ENCODE assay signal across 8 cellular contexts in genomic region chr13:48579167-48579918, GRCh38. TPM values are rescaled to one million over a fixed set of nuclear protein-coding genes. Genes with fewer than 3 reads are reported as not detected.
DNase-seq lines count a peak whose midpoint lies in the region; ATAC-seq and TF ChIP-seq lines count a peak whose summit lies in the region.

No MANE protein-coding gene starts in this region.

- CTCF ChIA-PET in OCI-LY7 (lab: Charles Lee; ENCODE audit: unreplicated experiment) = interaction anchor here (0.7 to 1.3 kb wide), 7 partner anchors 10 to 541 kb away, joined by 3 to 6 read pairs (median 4); partner anchors contain the start of gene NUDT15

- no peaks in the 10 kb centered on the region for H3K79me2 ChIP-seq in OCI-LY7 (ENCODE audit: insufficient read depth, low read depth, low read length)

- peaks cover 44% of the 10 kb centered on the region for H3K4me1 ChIP-seq in OCI-LY7 (ENCODE audit: insufficient read depth, low read length, poor library complexity, severe bottlenecking)
- H3K4me1 ChIP-seq in lung (ENCODE audit: control insufficient read depth in 2 of 2, insufficient read depth in 2 of 2, low read length in 2 of 2) = peaks cover 0 to 3% of the 10 kb centered on the region in 2 donors

- TF ChIP-seq CTCF in OCI-LY7 (conservative IDR thresholded peaks at IDR 0.05; ENCODE audit: low read length) (no peak), lung (IDR thresholded peaks at IDR 0.05; ENCODE audit: control extremely low read depth, extremely low read depth) (no peak), lower leg skin (IDR thresholded peaks at IDR 0.05) (no peak)

- BruUV-seq in OCI-LY7 (replicated peaks; lab: Mats Ljungman, UMichigan) = no TSS peak

- DNase-seq in OCI-LY7 (ENCODE audit: low spot score) (peak; percentile 88), lung (ENCODE audit: low spot score) (no peak), glomerular visceral epithelial cell (ENCODE audit: extremely low spot score) (no peak), NCI-H1436 (lab: John Stamatoyannopoulos, UW) (no peak), erythroblast (lab: John Stamatoyannopoulos, UW) (no peak), lower leg skin (ENCODE audit: low spot score in 2 of 2) (no peak)

- TF ChIP-seq POLR2A in erythroblast (IDR thresholded peaks at IDR 0.05; ENCODE audit: low read length) (no peak), lower leg skin (IDR thresholded peaks at IDR 0.05) (no peak)

- WGBS in lung, 2 donors = 47 to 60% methylated on average over 7 of the region's 7 CpGs
- 45 to 54% methylated on average over 7 of the region's 7 CpGs for WGBS in lower leg skin, 2 donors

- peak overlapping the region; percentile 65 for H3K27ac ChIP-seq in OCI-LY7 (ENCODE audit: low read depth, low read length, poor library complexity, severe bottlenecking)
- peak overlapping the region in 1 of 2 donors; percentile 46 for H3K27ac ChIP-seq in lung (ENCODE audit: low read depth in 1 of 2, low read length in 1 of 2)

- H3K4me3 ChIP-seq in OCI-LY7 (ENCODE audit: low read depth, low read length, poor library complexity, severe bottlenecking) = peak overlapping the region; percentile 41
- no peak overlapping the region for H3K4me3 ChIP-seq in lung
- no peak overlapping the region for H3K4me3 ChIP-seq in lower leg skin (ENCODE audit: low read depth, poor library complexity, severe bottlenecking)

- no peaks in the 10 kb centered on the region for H3K36me3 ChIP-seq in OCI-LY7 (ENCODE audit: insufficient read depth, low read length)
- no peaks in the 10 kb centered on the region for H3K36me3 ChIP-seq in lung (ENCODE audit: control insufficient read depth in 2 of 2, insufficient read depth in 2 of 2, low read length in 2 of 2)

- H4K20me1 ChIP-seq in OCI-LY7 (ENCODE audit: insufficient read depth, low read length) = no peaks in the 10 kb centered on the region

- no peaks in the 10 kb centered on the region for H3K27me3 ChIP-seq in lung (ENCODE audit: control insufficient read depth, insufficient read depth)

- intact Hi-C loops in OCI-LY7 (cut with micrococcal nuclease; ENCODE audit: unreplicated experiment) (loop anchor here (1.0 to 10.0 kb wide), 5 partner anchors 17 to 1045 kb away; partner anchors contain the start of genes ARL11 and RCBTB2), lower leg skin (cut with DNase I; ENCODE audit: low total_unique reads) (no loop called here)

- POLR2A ChIA-PET in OCI-LY7 (lab: Charles Lee) = interaction anchor here (0.6 to 2.4 kb wide), 12 partner anchors 9 to 450 kb away, joined by 3 to 19 read pairs (median 5); partner anchors contain the start of gene RCBTB2

- H3K4me2 ChIP-seq in OCI-LY7 (ENCODE audit: low read length) = peak overlapping the region; percentile 71

- peak; percentile 71 for ATAC-seq in GM19025 (IDR thresholded peaks at IDR 0.05; ENCODE audit: low read depth, unreplicated experiment)
- ATAC-seq in HG02943 (IDR thresholded peaks at IDR 0.05; ENCODE audit: low read depth, unreplicated experiment) = peak; percentile 78
- peak; percentile 46 for ATAC-seq in lung (ENCODE audit: insufficient read depth, low FRiP score)

- no peaks in the 10 kb centered on the region for H3K9me2 ChIP-seq in OCI-LY7 (ENCODE audit: insufficient read depth, low read length)

- H2AFZ ChIP-seq in OCI-LY7 (ENCODE audit: low read length) = no peak overlapping the region

- H3K9me3 ChIP-seq in OCI-LY7 (ENCODE audit: low read length) = no peaks in the 10 kb centered on the region
- no peaks in the 10 kb centered on the region for H3K9me3 ChIP-seq in lung (ENCODE audit: control insufficient read depth in 2 of 2, insufficient read depth in 1 of 2, low read length in 1 of 2)

RNA-seq across cellular contexts. Expression of gene RCBTB2, which starts 46.5 kb away (rescaled TPM):
- 4.4 and 9.0 TPM in 2 replicates for total RNA-seq in OCI-LY7 (2014; rRNA removed; shearing (Covaris generic))
- total RNA-seq in OCI-LY7 (2022) (7.2 and 7.3 TPM in 2 replicates), lung (10 to 100 TPM in 1 of 2 donors, 1 to 10 TPM in 1; 10.0 to 18.4 TPM), lower leg skin (1 to 10 TPM; 3.5 to 6.7 (median 3.9) TPM)
- polyA plus RNA-seq in lung = 10 to 100 TPM in 1 of 2 donors, 1 to 10 TPM in 1; 8.5 to 14.2 TPM
